Comparison of ENCODE assay signal across 8 cellular contexts in genomic region chr7:52616552-52616951, GRCh38.
"Had no signal": no experiment of that assay in that cellular context is flagged by ENCODE, and none has a peak within 500 bp of the region (broad histone marks: within the 10 kb centered on the region; RNA-seq: fewer than 3 reads in every experiment).

No MANE protein-coding gene starts in this region.

- H2AFZ ChIP-seq: GM23248, GM23338 had no signal

- H3K4me1 ChIP-seq: HAP-1 had no signal

- H3K9me3 ChIP-seq: HAP-1 had no signal

- H3K4me3 Mint-ChIP-seq: GM23338, H9 had no signal

- H3K9me3 Mint-ChIP-seq: GM23338 had no signal

- H3K4me1 Mint-ChIP-seq: GM23338, H9 had no signal

- H3K4me3 ChIP-seq: GM23248, GM23338, HAP-1 had no signal

- H3K27ac Mint-ChIP-seq: GM23338, H9 had no signal

- H3K4me2 ChIP-seq: GM23338 had no signal

- H3K27ac ChIP-seq: GM23248 had no signal

- H3K36me3 ChIP-seq: HAP-1 had no signal

- H3K9ac ChIP-seq: GM23248 had no signal

- ATAC-seq: GM23338, HCT116 had no signal

- DNase-seq: GM23248, GOT3, H7, H9, HCEC 1CT had no signal
